1 cellular context compared by ENCODE assay signal in genomic region chr20:62900692-62901584, GRCh38.
TF ChIP-seq lines count a peak whose summit lies in the region.

No MANE protein-coding gene starts in this region.

TF ChIP-seq in HepG2, 621 proteins besides CTCF, POLR2A, EP300 and RAD21 (continued from another document and continues in another):
- TF ChIP-seq FOXA3 (CRISPR knock-in tag; IDR thresholded peaks at IDR 0.05) (peak; percentile 24; the same call in 1 of the 2 replicates), MEF2D (CRISPR knock-in tag; IDR thresholded peaks at IDR 0.05) (no peak; the same call in 1 of the 2 replicates), STAT5B (CRISPR knock-in tag; IDR thresholded peaks at IDR 0.05) (0 out of 2 replicates have a peak, but pooled peaks have one; percentile 1), ZFAT (CRISPR knock-in tag; conservative IDR thresholded peaks at IDR 0.05) (no peak), SMYD3 (CRISPR knock-in tag; IDR thresholded peaks at IDR 0.05) (no peak; the same call in 1 of the 2 replicates), BCL6 (CRISPR knock-in tag; IDR thresholded peaks at IDR 0.05) (no peak), ATF1 (CRISPR knock-in tag; IDR thresholded peaks at IDR 0.05) (0 out of 2 replicates have a peak, but pooled peaks have one; percentile 12), MEIS1 (CRISPR knock-in tag; IDR thresholded peaks at IDR 0.05; ENCODE audit: borderline replicate concordance) (no peak), ZNF354B (CRISPR knock-in tag; IDR thresholded peaks at IDR 0.05) (no peak; the same call in 1 of the 2 replicates), ZNF513 (CRISPR knock-in tag; conservative IDR thresholded peaks at IDR 0.05) (no peak), SOX13 (IDR thresholded peaks at IDR 0.05) (no peak), SOX13 (CRISPR knock-in tag; conservative IDR thresholded peaks at IDR 0.05 in 1 of 2, IDR thresholded peaks at IDR 0.05 in 1 of 2) (no peak; a peak in 1 of 4 replicates), SMC3 (IDR thresholded peaks at IDR 0.05; ENCODE audit: low read length) (peak; percentile 31; the same call in 1 of the 2 replicates), MTA1 (CRISPR knock-in tag; IDR thresholded peaks at IDR 0.05; ENCODE audit: borderline replicate concordance) (no peak), ZNF512 (CRISPR knock-in tag; IDR thresholded peaks at IDR 0.05) (no peak), KDM5B (CRISPR knock-in tag; IDR thresholded peaks at IDR 0.05; ENCODE audit: borderline replicate concordance) (peak; percentile 60; the same call in 1 of the 2 replicates), ZNF577 (CRISPR knock-in tag; IDR thresholded peaks at IDR 0.05; ENCODE audit: borderline replicate concordance, low read depth) (no peak), AHR (CRISPR knock-in tag; IDR thresholded peaks at IDR 0.05) (peak; percentile 49; the same call in 1 of the 2 replicates), KDM1A (CRISPR knock-in tag; IDR thresholded peaks at IDR 0.05) (no peak), ZNF207 (IDR thresholded peaks at IDR 0.05; ENCODE audit: borderline replicate concordance) (no peak), NR2F2 (IDR thresholded peaks at IDR 0.05; ENCODE audit: borderline replicate concordance, low read depth) (peak; percentile 44; the same call in 1 of the 2 replicates), TGIF2 (CRISPR knock-in tag; IDR thresholded peaks at IDR 0.05) (no peak), SIX1 (CRISPR knock-in tag; IDR thresholded peaks at IDR 0.05; ENCODE audit: borderline replicate concordance) (no peak), ZNF678 (CRISPR knock-in tag; IDR thresholded peaks at IDR 0.05) (no peak), IKZF4 (CRISPR knock-in tag; IDR thresholded peaks at IDR 0.05; ENCODE audit: borderline replicate concordance, low read depth, not compliant biosample characterization) (no peak), E2F5 (CRISPR knock-in tag; conservative IDR thresholded peaks at IDR 0.05) (peak; percentile 30; the same call in 1 of the 2 replicates), ZBTB49 (CRISPR knock-in tag; IDR thresholded peaks at IDR 0.05; ENCODE audit: borderline replicate concordance) (0 out of 2 replicates have a peak, but pooled peaks have one; percentile 60), ZBTB21 (CRISPR knock-in tag; IDR thresholded peaks at IDR 0.05) (peak; percentile 64), PBX2 (CRISPR knock-in tag; IDR thresholded peaks at IDR 0.05) (no peak; the same call in none of the 2 replicates), HNRNPH1 (optimal IDR thresholded peaks at IDR 0.05; ENCODE audit: low read depth, low read length) (no peak), ZNF558 (CRISPR knock-in tag; IDR thresholded peaks at IDR 0.05; ENCODE audit: borderline replicate concordance) (no peak), ZNF230 (CRISPR knock-in tag; IDR thresholded peaks at IDR 0.05) (no peak), NFE2L1 (CRISPR knock-in tag; IDR thresholded peaks at IDR 0.05; ENCODE audit: borderline replicate concordance) (no peak), ZNF251 (CRISPR knock-in tag; IDR thresholded peaks at IDR 0.05) (no peak), JDP2 (CRISPR knock-in tag; IDR thresholded peaks at IDR 0.05; ENCODE audit: borderline replicate concordance) (no peak), HOXA9 (CRISPR knock-in tag; IDR thresholded peaks at IDR 0.05; ENCODE audit: borderline replicate concordance) (no peak), RELA (CRISPR knock-in tag; IDR thresholded peaks at IDR 0.05) (no peak), STAG1 (CRISPR knock-in tag; IDR thresholded peaks at IDR 0.05) (no peak), RARA (CRISPR knock-in tag; IDR thresholded peaks at IDR 0.05) (no peak), ZNF44 (CRISPR knock-in tag; IDR thresholded peaks at IDR 0.05) (no peak), WIZ (CRISPR knock-in tag; IDR thresholded peaks at IDR 0.05) (0 out of 2 replicates have a peak, but pooled peaks have one; percentile 55), ZNF550 (CRISPR knock-in tag; IDR thresholded peaks at IDR 0.05; ENCODE audit: borderline replicate concordance) (no peak), ZNF615 (CRISPR knock-in tag; IDR thresholded peaks at IDR 0.05; ENCODE audit: borderline replicate concordance) (no peak), ZNF775 (CRISPR knock-in tag; IDR thresholded peaks at IDR 0.05; ENCODE audit: borderline replicate concordance) (no peak), DNMT1 (CRISPR knock-in tag; IDR thresholded peaks at IDR 0.05) (0 out of 2 replicates have a peak, but pooled peaks have one; percentile 51), NR0B2 (CRISPR knock-in tag; IDR thresholded peaks at IDR 0.05) (no peak)
- TF ChIP-seq, protein P1, sequence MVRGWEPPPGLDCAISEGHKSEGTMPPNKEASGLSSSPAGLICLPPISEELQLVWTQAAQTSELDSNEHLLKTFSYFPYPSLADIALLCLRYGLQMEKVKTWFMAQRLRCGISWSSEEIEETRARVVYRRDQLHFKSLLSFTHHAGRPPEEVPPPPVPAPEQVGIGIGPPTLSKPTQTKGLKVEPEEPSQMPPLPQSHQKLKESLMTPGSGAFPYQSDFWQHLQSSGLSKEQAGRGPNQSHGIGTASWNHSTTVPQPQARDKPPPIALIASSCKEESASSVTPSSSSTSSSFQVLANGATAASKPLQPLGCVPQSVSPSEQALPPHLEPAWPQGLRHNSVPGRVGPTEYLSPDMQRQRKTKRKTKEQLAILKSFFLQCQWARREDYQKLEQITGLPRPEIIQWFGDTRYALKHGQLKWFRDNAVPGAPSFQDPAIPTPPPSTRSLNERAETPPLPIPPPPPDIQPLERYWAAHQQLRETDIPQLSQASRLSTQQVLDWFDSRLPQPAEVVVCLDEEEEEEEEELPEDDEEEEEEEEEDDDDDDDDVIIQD (CRISPR knock-in tag; IDR thresholded peaks at IDR 0.05; ENCODE audit: low read depth), result 0 out of 2 replicates have a peak, but pooled peaks have one; percentile 10
- TF ChIP-seq, protein P2, sequence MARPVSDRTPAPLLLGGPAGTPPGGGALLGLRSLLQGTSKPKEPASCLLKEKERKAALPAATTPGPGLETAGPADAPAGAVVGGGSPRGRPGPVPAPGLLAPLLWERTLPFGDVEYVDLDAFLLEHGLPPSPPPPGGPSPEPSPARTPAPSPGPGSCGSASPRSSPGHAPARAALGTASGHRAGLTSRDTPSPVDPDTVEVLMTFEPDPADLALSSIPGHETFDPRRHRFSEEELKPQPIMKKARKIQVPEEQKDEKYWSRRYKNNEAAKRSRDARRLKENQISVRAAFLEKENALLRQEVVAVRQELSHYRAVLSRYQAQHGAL (CRISPR knock-in tag; IDR thresholded peaks at IDR 0.05; ENCODE audit: not compliant biosample characterization), result peak; percentile 3
- TF ChIP-seq, protein P3, sequence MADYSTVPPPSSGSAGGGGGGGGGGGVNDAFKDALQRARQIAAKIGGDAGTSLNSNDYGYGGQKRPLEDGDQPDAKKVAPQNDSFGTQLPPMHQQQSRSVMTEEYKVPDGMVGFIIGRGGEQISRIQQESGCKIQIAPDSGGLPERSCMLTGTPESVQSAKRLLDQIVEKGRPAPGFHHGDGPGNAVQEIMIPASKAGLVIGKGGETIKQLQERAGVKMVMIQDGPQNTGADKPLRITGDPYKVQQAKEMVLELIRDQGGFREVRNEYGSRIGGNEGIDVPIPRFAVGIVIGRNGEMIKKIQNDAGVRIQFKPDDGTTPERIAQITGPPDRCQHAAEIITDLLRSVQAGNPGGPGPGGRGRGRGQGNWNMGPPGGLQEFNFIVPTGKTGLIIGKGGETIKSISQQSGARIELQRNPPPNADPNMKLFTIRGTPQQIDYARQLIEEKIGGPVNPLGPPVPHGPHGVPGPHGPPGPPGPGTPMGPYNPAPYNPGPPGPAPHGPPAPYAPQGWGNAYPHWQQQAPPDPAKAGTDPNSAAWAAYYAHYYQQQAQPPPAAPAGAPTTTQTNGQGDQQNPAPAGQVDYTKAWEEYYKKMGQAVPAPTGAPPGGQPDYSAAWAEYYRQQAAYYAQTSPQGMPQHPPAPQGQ (CRISPR knock-in tag; IDR thresholded peaks at IDR 0.05; ENCODE audit: borderline replicate concordance), result no peak
- TF ChIP-seq, protein P4, sequence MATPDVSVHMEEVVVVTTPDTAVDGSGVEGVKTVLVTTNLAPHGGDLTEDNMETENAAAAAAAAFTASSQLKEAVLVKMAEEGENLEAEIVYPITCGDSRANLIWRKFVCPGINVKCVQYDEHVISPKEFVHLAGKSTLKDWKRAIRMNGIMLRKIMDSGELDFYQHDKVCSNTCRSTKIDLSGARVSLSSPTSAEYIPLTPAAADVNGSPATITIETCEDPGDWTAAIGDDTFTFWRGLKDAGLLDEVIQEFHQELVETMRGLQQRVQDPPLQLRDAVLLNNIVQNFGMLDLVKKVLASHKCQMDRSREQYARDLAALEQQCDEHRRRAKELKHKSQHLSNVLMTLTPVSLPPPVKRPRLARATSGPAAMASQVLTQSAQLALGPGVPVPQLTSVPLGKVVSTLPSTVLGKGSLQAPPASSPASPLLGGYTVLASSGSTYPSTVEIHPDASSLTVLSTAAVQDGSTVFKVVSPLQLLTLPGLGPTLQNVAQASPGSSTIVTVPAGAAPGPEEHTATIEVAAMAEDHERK (CRISPR knock-in tag; IDR thresholded peaks at IDR 0.05; ENCODE audit: low read depth), result no peak
- TF ChIP-seq, protein P5, sequence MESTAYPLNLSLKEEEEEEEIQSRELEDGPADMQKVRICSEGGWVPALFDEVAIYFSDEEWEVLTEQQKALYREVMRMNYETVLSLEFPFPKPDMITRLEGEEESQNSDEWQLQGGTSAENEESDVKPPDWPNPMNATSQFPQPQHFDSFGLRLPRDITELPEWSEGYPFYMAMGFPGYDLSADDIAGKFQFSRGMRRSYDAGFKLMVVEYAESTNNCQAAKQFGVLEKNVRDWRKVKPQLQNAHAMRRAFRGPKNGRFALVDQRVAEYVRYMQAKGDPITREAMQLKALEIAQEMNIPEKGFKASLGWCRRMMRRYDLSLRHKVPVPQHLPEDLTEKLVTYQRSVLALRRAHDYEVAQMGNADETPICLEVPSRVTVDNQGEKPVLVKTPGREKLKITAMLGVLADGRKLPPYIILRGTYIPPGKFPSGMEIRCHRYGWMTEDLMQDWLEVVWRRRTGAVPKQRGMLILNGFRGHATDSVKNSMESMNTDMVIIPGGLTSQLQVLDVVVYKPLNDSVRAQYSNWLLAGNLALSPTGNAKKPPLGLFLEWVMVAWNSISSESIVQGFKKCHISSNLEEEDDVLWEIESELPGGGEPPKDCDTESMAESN (CRISPR knock-in tag; conservative IDR thresholded peaks at IDR 0.05), result no peak
